In the genomic region with DNA sequence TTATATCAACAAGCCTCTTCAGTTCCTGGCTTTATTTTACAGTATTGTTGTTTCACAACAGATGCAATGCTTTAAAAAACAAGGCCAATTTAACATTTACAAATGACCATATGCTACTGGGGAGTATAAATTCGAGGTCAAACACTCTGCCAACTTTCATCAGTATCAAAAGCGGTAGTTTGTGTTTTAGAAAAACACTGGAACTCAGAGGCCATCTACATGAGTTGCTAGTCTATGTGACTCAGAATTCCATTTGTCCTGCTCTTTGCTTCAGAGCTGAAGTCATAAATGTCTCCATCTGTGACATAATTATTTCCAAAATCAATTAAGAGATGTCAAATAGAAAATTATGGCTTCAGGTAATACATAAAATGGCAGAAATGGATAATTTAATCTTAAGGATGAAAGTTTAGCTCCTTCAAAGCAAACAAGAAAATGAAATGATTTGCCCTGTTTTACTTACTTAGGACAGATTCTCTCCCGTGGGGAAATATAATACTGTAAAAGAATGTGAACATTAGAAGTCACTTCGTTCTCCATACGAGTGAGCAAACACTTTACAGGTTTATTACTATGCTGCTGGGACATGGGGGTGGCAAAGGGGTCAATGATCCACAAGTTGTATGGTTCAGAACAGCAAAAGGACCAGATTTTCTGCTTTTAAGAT, we compare ENCODE assay signal across 9 cellular contexts. TPM values are rescaled to one million over a fixed set of nuclear protein-coding genes. Genes with fewer than 3 reads are reported as not detected.
DNase-seq lines count a peak whose midpoint lies in the region; ATAC-seq and TF ChIP-seq lines count a peak whose summit lies in the region.
"Had no signal": no experiment of that assay in that cellular context is flagged by ENCODE, and none has a peak within 500 bp of the region (broad histone marks: within the 10 kb centered on the region; RNA-seq: fewer than 3 reads in every experiment).

No MANE protein-coding gene starts in this region.

- POLR2A ChIA-PET in HEK293 (lab: Yijun Ruan, JAX), result no interaction called here

- H3K4me3 ChIP-seq in HEK293 (ENCODE audit: low read depth, low read length) (peak overlapping the region; percentile 3), astrocyte of the cerebellum (ENCODE audit: low read depth, low read length) (peak overlapping the region; percentile 95)

- DNase-seq in AG09319 (ENCODE audit: extremely low read depth, low read depth) (peak; percentile 61), astrocyte of the cerebellum (ENCODE audit: low read depth) (no peak), lung microvascular endothelial cell (ENCODE audit: low read depth in 2 of 2) (peak; percentile 9 to 35), AML-193 (lab: John Stamatoyannopoulos, UW) (no peak), head of caudate nucleus (no peak)
- DNase-seq: NCI-H524 treated with DMSO at 0.1 percent for 48 hours had no signal

- CTCF ChIA-PET in HEK293 (lab: Yijun Ruan, JAX), result interaction anchor here (0.8 to 2.2 kb wide), 5 partner anchors 12 to 83 kb away, joined by 3 to 8 read pairs (median 5); no protein-coding TSS in a partner anchor

- H3K27ac ChIP-seq in HEK293 (ENCODE audit: extremely low read depth, low read depth, low read length), result peak overlapping the region; percentile 96; the same call in 1 of the 2 replicates

- peaks cover 40% of the 10 kb centered on the region for H3K4me1 ChIP-seq in HEK293 (ENCODE audit: control insufficient read depth, insufficient read depth, low read length)

- intact Hi-C loops in head of caudate nucleus (cut with DNase I), result no loop called here

- in situ Hi-C loops in astrocyte of the cerebellum (cut with HindIII; ENCODE audit: low sequenced_read_pairs), result no loop called here

- TF ChIP-seq CTCF in AG09319 (IDR thresholded peaks at IDR 0.05; ENCODE audit: low read depth, low read length) (no peak), HEK293 (tag by site-specific recombination; IDR thresholded peaks at IDR 0.05) (no peak), astrocyte of the cerebellum (IDR thresholded peaks at IDR 0.05; ENCODE audit: low read depth, low read length, missing control alignments) (no peak)

- H3K36me3 ChIP-seq in HEK293 (ENCODE audit: control insufficient read depth in 2 of 2, insufficient read depth in 1 of 2, low read length in 2 of 2), result peaks cover 0 to 1% of the 10 kb centered on the region in 2 experiments; a peak in 1 of 3 replicates

- ATAC-seq in HG03457 (IDR thresholded peaks at IDR 0.05; ENCODE audit: unreplicated experiment), result no peak
- ATAC-seq in HG02642 (IDR thresholded peaks at IDR 0.05; ENCODE audit: poor library complexity, unreplicated experiment), result no peak

- H3K9me3 ChIP-seq in HEK293 (ENCODE audit: control insufficient read depth, insufficient read depth, low read depth, low read length), result no peaks in the 10 kb centered on the region

TF ChIP-seq in HEK293, 187 proteins besides CTCF, POLR2A, EP300 and RAD21 (continues in another document):
- TF ChIP-seq ZNF341 (tag by site-specific recombination; IDR thresholded peaks at IDR 0.05; ENCODE audit: low read depth) (no peak), SALL2 (tag by site-specific recombination; IDR thresholded peaks at IDR 0.05; ENCODE audit: borderline replicate concordance) (no peak), ZNF23 (tag by site-specific recombination; IDR thresholded peaks at IDR 0.05; ENCODE audit: borderline replicate concordance) (no peak), SP7 (tag by site-specific recombination; IDR thresholded peaks at IDR 0.05) (peak; percentile 61), IKZF3 (tag by site-specific recombination; IDR thresholded peaks at IDR 0.05) (no peak), GFI1B (tag by site-specific recombination; IDR thresholded peaks at IDR 0.05) (peak; percentile 84), ZNF664 (tag by site-specific recombination; IDR thresholded peaks at IDR 0.05) (no peak), TRIM28 (IDR thresholded peaks at IDR 0.05; ENCODE audit: borderline replicate concordance, low read length) (no peak; the same call in 1 of the 2 replicates), ZBTB21 (tag by site-specific recombination; IDR thresholded peaks at IDR 0.05) (no peak), ZNF561 (tag by site-specific recombination; IDR thresholded peaks at IDR 0.05; ENCODE audit: borderline replicate concordance) (no peak), ZNF596 (tag by site-specific recombination; IDR thresholded peaks at IDR 0.05) (no peak), ZNF266 (tag by site-specific recombination; IDR thresholded peaks at IDR 0.05; ENCODE audit: low read depth) (no peak), ZNF654 (tag by site-specific recombination; IDR thresholded peaks at IDR 0.05; ENCODE audit: low read depth) (no peak), ZSCAN23 (tag by site-specific recombination; IDR thresholded peaks at IDR 0.05) (peak; percentile 30; the same call in 1 of the 2 replicates), ZFP37 (tag by site-specific recombination; IDR thresholded peaks at IDR 0.05) (no peak), SCRT2 (tag by site-specific recombination; IDR thresholded peaks at IDR 0.05) (peak; percentile 65; the same call in 1 of the 2 replicates), PRDM1 (tag by site-specific recombination; IDR thresholded peaks at IDR 0.05) (peak; percentile 84), ZBTB48 (tag by site-specific recombination; IDR thresholded peaks at IDR 0.05) (no peak), SETDB1 (IDR thresholded peaks at IDR 0.05; ENCODE audit: insufficient read length, low read length) (no peak), MYNN (tag by site-specific recombination; IDR thresholded peaks at IDR 0.05; ENCODE audit: borderline replicate concordance) (no peak), ZNF610 (tag by site-specific recombination; IDR thresholded peaks at IDR 0.05; ENCODE audit: borderline replicate concordance) (no peak), ZNF629 (tag by site-specific recombination; IDR thresholded peaks at IDR 0.05) (peak; percentile 79), ZNF776 (tag by site-specific recombination; IDR thresholded peaks at IDR 0.05; ENCODE audit: borderline replicate concordance) (no peak), ZNF155 (tag by site-specific recombination; IDR thresholded peaks at IDR 0.05) (no peak), ZNF600 (tag by site-specific recombination; IDR thresholded peaks at IDR 0.05) (peak; percentile 55; the same call in 1 of the 2 replicates)
- TF ChIP-seq, protein P1, sequence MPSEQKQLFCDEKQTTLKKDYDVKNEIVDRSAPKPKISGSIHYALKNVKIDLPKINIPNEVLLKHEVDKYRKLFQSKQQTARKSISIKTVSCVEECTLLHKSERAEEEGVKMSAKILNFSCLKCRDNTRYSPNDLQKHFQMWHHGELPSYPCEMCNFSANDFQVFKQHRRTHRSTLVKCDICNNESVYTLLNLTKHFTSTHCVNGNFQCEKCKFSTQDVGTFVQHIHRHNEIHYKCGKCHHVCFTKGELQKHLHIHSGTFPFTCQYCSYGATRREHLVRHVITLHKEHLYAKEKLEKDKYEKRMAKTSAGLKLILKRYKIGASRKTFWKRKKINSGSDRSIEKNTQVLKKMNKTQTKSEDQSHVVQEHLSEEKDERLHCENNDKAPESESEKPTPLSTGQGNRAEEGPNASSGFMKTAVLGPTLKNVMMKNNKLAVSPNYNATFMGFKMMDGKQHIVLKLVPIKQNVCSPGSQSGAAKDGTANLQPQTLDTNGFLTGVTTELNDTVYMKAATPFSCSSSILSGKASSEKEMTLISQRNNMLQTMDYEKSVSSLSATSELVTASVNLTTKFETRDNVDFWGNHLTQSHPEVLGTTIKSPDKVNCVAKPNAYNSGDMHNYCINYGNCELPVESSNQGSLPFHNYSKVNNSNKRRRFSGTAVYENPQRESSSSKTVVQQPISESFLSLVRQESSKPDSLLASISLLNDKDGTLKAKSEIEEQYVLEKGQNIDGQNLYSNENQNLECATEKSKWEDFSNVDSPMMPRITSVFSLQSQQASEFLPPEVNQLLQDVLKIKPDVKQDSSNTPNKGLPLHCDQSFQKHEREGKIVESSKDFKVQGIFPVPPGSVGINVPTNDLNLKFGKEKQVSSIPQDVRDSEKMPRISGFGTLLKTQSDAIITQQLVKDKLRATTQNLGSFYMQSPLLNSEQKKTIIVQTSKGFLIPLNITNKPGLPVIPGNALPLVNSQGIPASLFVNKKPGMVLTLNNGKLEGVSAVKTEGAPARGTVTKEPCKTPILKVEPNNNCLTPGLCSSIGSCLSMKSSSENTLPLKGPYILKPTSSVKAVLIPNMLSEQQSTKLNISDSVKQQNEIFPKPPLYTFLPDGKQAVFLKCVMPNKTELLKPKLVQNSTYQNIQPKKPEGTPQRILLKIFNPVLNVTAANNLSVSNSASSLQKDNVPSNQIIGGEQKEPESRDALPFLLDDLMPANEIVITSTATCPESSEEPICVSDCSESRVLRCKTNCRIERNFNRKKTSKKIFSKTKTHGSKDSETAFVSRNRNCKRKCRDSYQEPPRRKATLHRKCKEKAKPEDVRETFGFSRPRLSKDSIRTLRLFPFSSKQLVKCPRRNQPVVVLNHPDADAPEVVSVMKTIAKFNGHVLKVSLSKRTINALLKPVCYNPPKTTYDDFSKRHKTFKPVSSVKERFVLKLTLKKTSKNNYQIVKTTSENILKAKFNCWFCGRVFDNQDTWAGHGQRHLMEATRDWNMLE (tag by site-specific recombination; conservative IDR thresholded peaks at IDR 0.05; ENCODE audit: low read depth), result no peak
- TF ChIP-seq, protein P2, sequence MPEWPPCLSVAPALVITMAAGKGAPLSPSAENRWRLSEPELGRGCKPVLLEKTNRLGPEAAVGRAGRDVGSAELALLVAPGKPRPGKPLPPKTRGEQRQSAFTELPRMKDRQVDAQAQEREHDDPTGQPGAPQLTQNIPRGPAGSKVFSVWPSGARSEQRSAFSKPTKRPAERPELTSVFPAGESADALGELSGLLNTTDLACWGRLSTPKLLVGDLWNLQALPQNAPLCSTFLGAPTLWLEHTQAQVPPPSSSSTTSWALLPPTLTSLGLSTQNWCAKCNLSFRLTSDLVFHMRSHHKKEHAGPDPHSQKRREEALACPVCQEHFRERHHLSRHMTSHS (tag by site-specific recombination; IDR thresholded peaks at IDR 0.05), result no peak
- TF ChIP-seq, protein P3, sequence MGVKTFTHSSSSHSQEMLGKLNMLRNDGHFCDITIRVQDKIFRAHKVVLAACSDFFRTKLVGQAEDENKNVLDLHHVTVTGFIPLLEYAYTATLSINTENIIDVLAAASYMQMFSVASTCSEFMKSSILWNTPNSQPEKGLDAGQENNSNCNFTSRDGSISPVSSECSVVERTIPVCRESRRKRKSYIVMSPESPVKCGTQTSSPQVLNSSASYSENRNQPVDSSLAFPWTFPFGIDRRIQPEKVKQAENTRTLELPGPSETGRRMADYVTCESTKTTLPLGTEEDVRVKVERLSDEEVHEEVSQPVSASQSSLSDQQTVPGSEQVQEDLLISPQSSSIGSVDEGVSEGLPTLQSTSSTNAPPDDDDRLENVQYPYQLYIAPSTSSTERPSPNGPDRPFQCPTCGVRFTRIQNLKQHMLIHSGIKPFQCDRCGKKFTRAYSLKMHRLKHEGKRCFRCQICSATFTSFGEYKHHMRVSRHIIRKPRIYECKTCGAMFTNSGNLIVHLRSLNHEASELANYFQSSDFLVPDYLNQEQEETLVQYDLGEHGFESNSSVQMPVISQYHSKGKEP (tag by site-specific recombination; IDR thresholded peaks at IDR 0.05), result no peak

RNA-seq across cellular contexts. Expression of a gene that starts 3.7 kb away (rescaled TPM):
- 25.1 and 26.0 TPM in 2 replicates for total RNA-seq in lung microvascular endothelial cell

Comparison
In these comparisons a context has a peak if more than half of its experiments do, and no peak if none do; other contexts are left out.
1. DNase-seq: peak in AG09319 (single experiment) and lung microvascular endothelial cell (2 of 2); none in astrocyte of the cerebellum (single experiment), AML-193 (0 of 2) and head of caudate nucleus (0 of 42).